Comparison of ENCODE assay signal across 15 cellular contexts in the genomic region with DNA sequence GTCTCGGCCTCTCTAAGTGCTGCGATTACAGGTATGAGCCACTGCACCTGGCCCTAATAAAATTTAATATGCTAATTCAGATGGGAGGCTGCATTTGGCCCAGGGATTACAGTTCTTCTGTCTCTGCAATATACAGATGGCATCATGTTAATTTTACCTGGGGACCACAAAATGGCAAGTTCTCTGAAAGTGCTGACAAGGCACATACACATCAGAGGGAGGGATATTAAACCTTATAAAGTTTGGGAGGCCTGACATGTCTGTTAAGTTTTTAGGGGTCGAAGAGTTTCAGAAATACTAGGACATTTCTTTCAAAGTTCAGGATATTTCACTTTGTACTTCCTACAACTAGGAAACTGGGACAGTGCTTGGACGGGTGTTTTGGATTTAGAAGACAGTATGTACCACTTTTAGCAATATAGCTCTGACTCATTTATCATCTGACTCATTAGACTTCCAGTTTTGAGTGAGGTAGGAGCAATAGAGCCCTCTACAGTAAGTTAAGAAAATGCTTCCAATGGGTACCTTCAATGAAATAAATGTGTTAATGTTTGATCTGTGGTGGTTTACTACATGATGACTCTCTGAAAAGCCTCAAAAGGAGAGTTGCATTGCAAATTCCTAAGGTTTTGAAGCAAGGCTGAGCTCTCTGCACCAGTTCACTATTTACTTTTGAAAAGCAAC.
DNase-seq lines count a peak whose midpoint lies in the region; ATAC-seq and TF ChIP-seq lines count a peak whose summit lies in the region.
"Had no signal": no experiment of that assay in that cellular context is flagged by ENCODE, and none has a peak within 500 bp of the region (broad histone marks: within the 10 kb centered on the region; RNA-seq: fewer than 3 reads in every experiment).

No MANE protein-coding gene starts in this region.

- TF ChIP-seq CTCF in PC-3 (conservative IDR thresholded peaks at IDR 0.05; ENCODE audit: low read depth, low read length) = peak; percentile 30; the same call in 1 of the 2 replicates
- TF ChIP-seq CTCF in fibroblast of lung (conservative IDR thresholded peaks at IDR 0.05 in 1 of 2, IDR thresholded peaks at IDR 0.05 in 1 of 2; ENCODE audit: low read depth in 1 of 2, low read length in 2 of 2) = peak in 1 of 2 donors; percentile 17
- TF ChIP-seq CTCF in retinal pigment epithelial cell (conservative IDR thresholded peaks at IDR 0.05; ENCODE audit: low read depth, low read length) = peak; percentile 39

- DNase-seq in SIG-M5 treated with dmso at 0.1 percent for 504 hours (lab: John Stamatoyannopoulos, UW; ENCODE audit: unreplicated experiment) = peak; percentile 0
- no peak for DNase-seq in SIG-M5 (lab: John Stamatoyannopoulos, UW)
- peak; percentile 50 for DNase-seq in PC-3
- DNase-seq in fibroblast of lung (ENCODE audit: low read depth in 2 of 2) = peak; percentile 1 to 61
- peak; percentile 40 for DNase-seq in retinal pigment epithelial cell (ENCODE audit: low read depth)
- no peak for DNase-seq in stimulated activated CD4-positive, alpha-beta T cell treated with anti-CD3 and anti-CD28 coated beads, Interleukin-2, amount 100 ng/mL, for 48 hours
- DNase-seq: activated CD8-positive, alpha-beta memory T cell treated with anti-CD3 and anti-CD28 coated beads, Interleukin-2, amount 50 U/mL, for 48 hours; DMS 273 treated with DMSO at 0.1 percent for 48 hours; effector CD8-positive, alpha-beta T cell; NCI-H2171; retina had no signal

- no peaks in the 10 kb centered on the region for H3F3A ChIP-seq in PC-3 (ENCODE audit: low read length, unreplicated experiment)

- no peak overlapping the region for H3K9ac ChIP-seq in PC-3 (ENCODE audit: low read length)
- H3K9ac ChIP-seq in fibroblast of lung (ENCODE audit: insufficient read depth, low read length) = no peak overlapping the region

- H3K9me3 ChIP-seq in PC-3 (ENCODE audit: low read length) (no peaks in the 10 kb centered on the region), fibroblast of lung (ENCODE audit: control insufficient read depth, insufficient read depth, low read depth, low read length) (no peaks in the 10 kb centered on the region)
- H3K9me3 ChIP-seq: thoracic aorta had no signal

- BruUV-seq in PC-3 (replicated peaks; lab: Mats Ljungman, UMichigan) = no TSS peak

- H3K27me3 ChIP-seq in PC-3 (ENCODE audit: low read length) (no peaks in the 10 kb centered on the region), fibroblast of lung (ENCODE audit: control insufficient read depth, insufficient read depth, low read length) (no peaks in the 10 kb centered on the region)

- POLR2A ChIA-PET in PC-3 (lab: Charles Lee; ENCODE audit: unreplicated experiment) = no interaction called here

- no peaks in the 10 kb centered on the region for H3K9me2 ChIP-seq in PC-3 (replicated peaks; ENCODE audit: low read length)

- no peak overlapping the region for H2AFZ ChIP-seq in PC-3 (ENCODE audit: low read length)
- H2AFZ ChIP-seq in fibroblast of lung (ENCODE audit: low read length) = no peak overlapping the region

- H3K4me2 ChIP-seq in PC-3 (ENCODE audit: low read length) (no peak overlapping the region), fibroblast of lung (ENCODE audit: extremely low read depth, insufficient read depth, low read length) (no peak overlapping the region)

- H4K20me1 ChIP-seq in PC-3 (ENCODE audit: low read length) (no peaks in the 10 kb centered on the region), fibroblast of lung (ENCODE audit: control insufficient read depth, extremely low read depth, insufficient read depth, low read length) (no peaks in the 10 kb centered on the region)

- no peak overlapping the region for H3K4me3 ChIP-seq in PC-3 (ENCODE audit: low read length)
- H3K4me3 ChIP-seq in fibroblast of lung (replicated peaks in 1 of 4; ENCODE audit: control extremely low read depth in 1 of 4, insufficient read depth in 1 of 4, low read depth in 3 of 4, low read length in 4 of 4) = no peak overlapping the region
- H3K4me3 ChIP-seq in retinal pigment epithelial cell (ENCODE audit: low read length) = no peak overlapping the region
- H3K4me3 ChIP-seq: thoracic aorta had no signal

- H3K27ac ChIP-seq in PC-3 (ENCODE audit: low read length) (no peak overlapping the region), fibroblast of lung (ENCODE audit: insufficient read depth, low read length) (no peak overlapping the region)
- H3K27ac ChIP-seq: thoracic aorta had no signal

- no peaks in the 10 kb centered on the region for H3K4me1 ChIP-seq in PC-3 (ENCODE audit: insufficient read depth, low read length)
- H3K4me1 ChIP-seq in fibroblast of lung (ENCODE audit: control insufficient read depth, extremely low read depth, insufficient read depth, low read length) = no peaks in the 10 kb centered on the region

- intact Hi-C loops in PC-3 (cut with micrococcal nuclease) = no loop called here

- CTCF ChIA-PET in PC-3 (lab: Charles Lee) = no interaction called here

- ATAC-seq in PC-3 (no peak), GM21717 (IDR thresholded peaks at IDR 0.05; ENCODE audit: unreplicated experiment) (no peak), GM19467 (IDR thresholded peaks at IDR 0.05; ENCODE audit: unreplicated experiment) (no peak)
- ATAC-seq: Panc1 had no signal

- H3K79me2 ChIP-seq in PC-3 (ENCODE audit: low read length) (no peaks in the 10 kb centered on the region), fibroblast of lung (ENCODE audit: control insufficient read depth, insufficient read depth, low read length) (no peaks in the 10 kb centered on the region)

- H3K36me3 ChIP-seq in PC-3 (ENCODE audit: low read depth, low read length) (no peaks in the 10 kb centered on the region), fibroblast of lung (ENCODE audit: control insufficient read depth, insufficient read depth, low read length) (no peaks in the 10 kb centered on the region)
- H3K36me3 ChIP-seq: thoracic aorta had no signal

Comparison
In these comparisons a context has a peak if more than half of its experiments do, and no peak if none do; other contexts are left out.
1. DNase-seq: peak in SIG-M5 treated with dmso at 0.1 percent for 504 hours (single experiment), PC-3 (single experiment), fibroblast of lung (2 of 2) and retinal pigment epithelial cell (single experiment); none in SIG-M5 (single experiment) and stimulated activated CD4-positive, alpha-beta T cell treated with anti-CD3 and anti-CD28 coated beads, Interleukin-2, amount 100 ng/mL, for 48 hours (0 of 2).